In the genomic region with DNA sequence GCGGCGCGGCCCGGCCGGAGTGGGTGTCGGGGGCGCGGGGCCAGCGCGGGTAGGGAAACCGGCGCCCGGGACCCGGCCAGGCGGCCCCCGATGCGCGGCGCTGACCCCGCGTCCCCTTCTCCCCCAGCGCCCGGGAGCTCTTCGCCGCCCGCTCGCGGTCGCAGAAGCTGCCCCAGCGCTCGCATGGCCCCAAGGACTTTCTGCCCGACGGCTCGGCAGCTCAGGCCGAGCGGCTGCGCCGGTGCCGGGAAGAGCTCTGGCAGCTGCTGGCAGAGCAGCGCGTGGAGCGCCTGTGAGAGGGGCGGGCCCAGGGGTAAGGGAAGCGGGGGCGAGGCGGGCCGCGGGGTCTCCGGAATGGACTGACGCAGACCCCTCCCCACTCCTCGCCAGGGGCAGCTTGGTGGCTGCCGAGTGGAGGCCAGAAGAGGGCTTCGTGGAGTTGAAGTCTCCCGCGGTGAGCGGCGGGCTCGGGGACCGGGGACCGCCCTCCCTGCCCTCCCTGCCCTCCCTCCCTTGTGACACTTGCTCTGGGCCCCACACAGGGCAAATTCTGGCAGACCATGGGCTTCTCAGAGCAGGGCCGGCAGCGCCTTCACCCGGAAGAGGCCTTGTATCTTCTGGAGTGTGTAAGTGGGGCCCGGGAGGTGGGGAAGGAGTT, we compare ENCODE assay signal across 8 cellular contexts.
DNase-seq lines count a peak whose midpoint lies in the region; ATAC-seq lines count a peak whose summit lies in the region.

No MANE protein-coding gene starts in this region.

- DNase-seq in HCEC 1CT = peak; percentile 45
- peak; percentile 68 for DNase-seq in NCI-H2227 (lab: John Stamatoyannopoulos, UW; ENCODE audit: unreplicated experiment)
- DNase-seq in activated naive CD4-positive, alpha-beta T cell treated with Interleukin-2 at 50 U/mL for 16 hours = peak; percentile 49
- peak; percentile 58 for DNase-seq in hepatic stellate cell (ENCODE audit: low spot score)
- DNase-seq in NCI-H2029 (lab: John Stamatoyannopoulos, UW) = no peak

- H3K27ac ChIP-seq in skin epidermis = peak overlapping the region; percentile 48 to 88 (median 79)

- H3K4me3 ChIP-seq in skin epidermis = peak overlapping the region; percentile 73 to 96 (median 93)

- peak; percentile 21 for ATAC-seq in GM18502 (IDR thresholded peaks at IDR 0.05; ENCODE audit: poor library complexity, unreplicated experiment)
- no peak for ATAC-seq in HG03378 (IDR thresholded peaks at IDR 0.05; ENCODE audit: unreplicated experiment)
